In the genomic region with DNA sequence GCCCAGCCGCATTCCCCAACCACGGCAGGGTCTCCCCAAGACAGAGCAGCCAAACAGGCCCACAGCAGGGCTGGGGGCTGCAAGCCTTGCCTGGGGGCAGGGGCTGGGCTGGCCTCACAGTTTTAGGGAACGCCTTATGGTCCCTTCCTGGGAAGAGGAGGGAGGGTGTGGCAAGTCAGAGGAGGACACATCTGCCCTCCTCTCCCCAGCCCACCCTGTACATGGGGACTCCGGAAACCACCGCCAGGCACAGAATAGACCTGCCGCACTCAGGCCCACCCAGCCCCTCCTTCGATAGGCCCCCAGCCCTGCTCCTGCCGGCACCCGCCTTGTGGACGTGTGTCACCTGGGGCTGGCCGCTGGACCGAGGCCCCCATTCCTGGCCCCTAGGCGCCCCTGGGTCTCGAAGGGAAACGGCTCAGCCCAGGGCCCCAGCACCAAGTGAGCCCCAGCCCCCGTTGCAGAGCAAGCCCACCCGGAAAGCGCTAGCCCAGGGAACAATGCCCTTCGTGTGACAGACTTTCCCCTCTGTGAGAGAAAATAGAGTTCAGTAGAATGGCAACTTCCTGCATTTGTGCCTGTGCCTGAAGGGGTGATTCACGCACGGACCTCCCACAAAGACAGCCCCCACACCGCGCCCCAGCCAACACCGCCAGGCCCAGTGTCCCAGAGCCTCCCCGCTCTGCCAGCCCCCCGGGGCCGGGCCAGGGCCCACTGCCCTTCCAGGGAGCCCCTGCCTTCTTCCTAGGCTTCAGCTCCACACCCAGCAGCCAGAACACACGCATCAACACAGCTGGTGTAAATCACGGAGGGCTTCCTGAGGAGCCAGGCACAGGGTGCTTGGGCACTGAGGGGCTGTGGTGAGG, we compare ENCODE assay signal across 11 cellular contexts. TPM values are rescaled to one million over a fixed set of nuclear protein-coding genes. Genes with fewer than 3 reads are reported as not detected.
DNase-seq lines count a peak whose midpoint lies in the region; ATAC-seq and TF ChIP-seq lines count a peak whose summit lies in the region.
"Had no signal": no experiment of that assay in that cellular context is flagged by ENCODE, and none has a peak within 500 bp of the region (broad histone marks: within the 10 kb centered on the region; RNA-seq: fewer than 3 reads in every experiment).

No MANE protein-coding gene starts in this region.

- DNase-seq in activated CD4-positive, alpha-beta T cell treated with anti-CD3 and anti-CD28 coated beads, Interleukin-2, amount 10 ng/mL, durations not matched to agents 24 days and 14 days: peak; percentile 71
- no peak for DNase-seq in activated CD4-positive, alpha-beta T cell treated with anti-CD3 and anti-CD28 coated beads, Interleukin-2, amount 50 U/mL, for 1 hour
- DNase-seq in T-helper 17 cell (no peak), esophagus muscularis mucosa (ENCODE audit: extremely low spot score) (no peak), 8988T (no peak), NCI-H82 (lab: John Stamatoyannopoulos, UW) (no peak)
- DNase-seq in stimulated activated CD8-positive, alpha-beta memory T cell treated with anti-CD3 and anti-CD28 coated beads, Interleukin-4, amount 100 ng/mL, for 48 hours: peak; percentile 56
- DNase-seq: H7 had no signal

- H3K27ac Mint-ChIP-seq in activated CD4-positive, alpha-beta T cell treated with anti-CD3 and anti-CD28 coated beads, Interleukin-2, amount 10 ng/mL, durations not matched to agents 24 days and 14 days: peak overlapping the region; percentile 51
- no peak overlapping the region for H3K27ac Mint-ChIP-seq in T-helper 17 cell
- H3K27ac Mint-ChIP-seq: mesothelial cell of epicardium had no signal

- peak overlapping the region; percentile 19 for H3K4me3 Mint-ChIP-seq in activated CD4-positive, alpha-beta T cell treated with anti-CD3 and anti-CD28 coated beads, Interleukin-2, amount 10 ng/mL, durations not matched to agents 24 days and 14 days
- H3K4me3 Mint-ChIP-seq in T-helper 17 cell: no peak overlapping the region
- H3K4me3 Mint-ChIP-seq: mesothelial cell of epicardium had no signal

- 40% methylated on average over 1 of the region's 29 CpGs for WGBS in esophagus muscularis mucosa

- peaks cover 45 to 55% (median 51%) of the 10 kb centered on the region in 4 donors for H3K4me1 ChIP-seq in esophagus muscularis mucosa

- H3K4me1 Mint-ChIP-seq in activated CD4-positive, alpha-beta T cell treated with anti-CD3 and anti-CD28 coated beads, Interleukin-2, amount 10 ng/mL, durations not matched to agents 24 days and 14 days: peaks cover 19% of the 10 kb centered on the region
- peaks cover 21% of the 10 kb centered on the region for H3K4me1 Mint-ChIP-seq in T-helper 17 cell

- intact Hi-C loops in activated CD4-positive, alpha-beta T cell treated with anti-CD3 and anti-CD28 coated beads, Interleukin-2, amount 10 ng/mL, durations not matched to agents 24 days and 14 days (cut with micrococcal nuclease): no loop called here
- intact Hi-C loops in esophagus muscularis mucosa (cut with DNase I): no loop called here

- H3K9me3 Mint-ChIP-seq in activated CD4-positive, alpha-beta T cell treated with anti-CD3 and anti-CD28 coated beads, Interleukin-2, amount 10 ng/mL, durations not matched to agents 24 days and 14 days: no peaks in the 10 kb centered on the region

- no peaks in the 10 kb centered on the region for H3K36me3 ChIP-seq in esophagus muscularis mucosa

- H3K27me3 Mint-ChIP-seq in activated CD4-positive, alpha-beta T cell treated with anti-CD3 and anti-CD28 coated beads, Interleukin-2, amount 10 ng/mL, durations not matched to agents 24 days and 14 days: peaks cover 24% of the 10 kb centered on the region
- peaks cover 30% of the 10 kb centered on the region for H3K27me3 Mint-ChIP-seq in T-helper 17 cell

- TF ChIP-seq CTCF in esophagus muscularis mucosa (IDR thresholded peaks at IDR 0.05): no peak

- H3K36me3 Mint-ChIP-seq in activated CD4-positive, alpha-beta T cell treated with anti-CD3 and anti-CD28 coated beads, Interleukin-2, amount 10 ng/mL, durations not matched to agents 24 days and 14 days (ENCODE audit: low read depth): no peaks in the 10 kb centered on the region
- peaks cover 3% of the 10 kb centered on the region for H3K36me3 Mint-ChIP-seq in T-helper 17 cell (ENCODE audit: low read depth)
- H3K36me3 Mint-ChIP-seq: mesothelial cell of epicardium had no signal

- H3K4me3 ChIP-seq in esophagus muscularis mucosa: no peak overlapping the region

- no peak for TF ChIP-seq POLR2A in esophagus muscularis mucosa (IDR thresholded peaks at IDR 0.05; ENCODE audit: low read depth)

- TF ChIP-seq EP300 in esophagus muscularis mucosa (IDR thresholded peaks at IDR 0.05): no peak

- peak; percentile 29 for ATAC-seq in T-helper 17 cell
- no peak for ATAC-seq in HG03354 (IDR thresholded peaks at IDR 0.05; ENCODE audit: poor library complexity, severe bottlenecking, unreplicated experiment)

- peaks cover 0 to 86% (median 45%) of the 10 kb centered on the region in 4 donors for H3K27me3 ChIP-seq in esophagus muscularis mucosa

- peak overlapping the region in 3 of 4 donors; percentile 44 to 62 (median 49) for H3K27ac ChIP-seq in esophagus muscularis mucosa (replicated peaks in 1 of 4)
- H3K27ac ChIP-seq: epithelial cell of prostate had no signal

- no peaks in the 10 kb centered on the region for H3K9me3 ChIP-seq in T-helper 17 cell (ENCODE audit: control insufficient read depth, low read length, poor library complexity, severe bottlenecking)
- peaks cover 0 to 5% (median 3%) of the 10 kb centered on the region in 4 donors for H3K9me3 ChIP-seq in esophagus muscularis mucosa

RNA-seq across cellular contexts. Expression of gene NUDT14, which starts 12.0 kb away (rescaled TPM):
- total RNA-seq in activated CD4-positive, alpha-beta T cell treated with anti-CD3 and anti-CD28 coated beads, Interleukin-2, amount 10 ng/mL, durations not matched to agents 24 days and 14 days: 8.3 and 9.1 TPM in 2 replicates
- total RNA-seq in T-helper 17 cell: 10 to 100 TPM; 10.8 to 15.4 TPM
- total RNA-seq in esophagus muscularis mucosa: 1 to 10 TPM; 2.1 to 6.2 (median 5.8) TPM

RNA-seq across cellular contexts. Expression of gene JAG2, which starts 24.5 kb away (rescaled TPM):
- 9.7 and 11.2 TPM in 2 replicates for total RNA-seq in activated CD4-positive, alpha-beta T cell treated with anti-CD3 and anti-CD28 coated beads, Interleukin-2, amount 10 ng/mL, durations not matched to agents 24 days and 14 days
- total RNA-seq in T-helper 17 cell (1 to 10 TPM in 1 of 2 donors, under 1 TPM in 1; 0.55 to 1.2 TPM), esophagus muscularis mucosa (10 to 100 TPM in 3 of 4 donors, 1 to 10 TPM in 1; 5.0 to 19.0 (median 13.9) TPM)

RNA-seq across cellular contexts. Expression of gene BTBD6, which starts 55.2 kb away (rescaled TPM):
- 39.8 and 40.1 TPM in 2 replicates for total RNA-seq in activated CD4-positive, alpha-beta T cell treated with anti-CD3 and anti-CD28 coated beads, Interleukin-2, amount 10 ng/mL, durations not matched to agents 24 days and 14 days
- total RNA-seq in T-helper 17 cell (10 to 100 TPM; 34.9 to 36.2 TPM), esophagus muscularis mucosa (10 to 100 TPM; 56.1 to 72.5 (median 69.4) TPM)

Comparison
In these comparisons a context has a peak if more than half of its experiments do, and no peak if none do; other contexts are left out.
1. DNase-seq: peak in activated CD4-positive, alpha-beta T cell treated with anti-CD3 and anti-CD28 coated beads, Interleukin-2, amount 10 ng/mL, durations not matched to agents 24 days and 14 days (single experiment) and stimulated activated CD8-positive, alpha-beta memory T cell treated with anti-CD3 and anti-CD28 coated beads, Interleukin-4, amount 100 ng/mL, for 48 hours (single experiment); none in activated CD4-positive, alpha-beta T cell treated with anti-CD3 and anti-CD28 coated beads, Interleukin-2, amount 50 U/mL, for 1 hour (single experiment), T-helper 17 cell (0 of 3), esophagus muscularis mucosa (single experiment), 8988T (single experiment) and NCI-H82 (single experiment).